10 cellular contexts compared by ENCODE assay signal in genomic region chr10:19629559-19629958, GRCh38.
DNase-seq lines count a peak whose midpoint lies in the region; ATAC-seq and TF ChIP-seq lines count a peak whose summit lies in the region.
"Had no signal": no experiment of that assay in that cellular context is flagged by ENCODE, and none has a peak within 500 bp of the region (broad histone marks: within the 10 kb centered on the region; RNA-seq: fewer than 3 reads in every experiment).

No MANE protein-coding gene starts in this region.

- no peak for TF ChIP-seq CTCF in brain (conservative IDR thresholded peaks at IDR 0.05)
- TF ChIP-seq CTCF in sigmoid colon (IDR thresholded peaks at IDR 0.05) = no peak

- H3K4me3 Mint-ChIP-seq in brain = peak overlapping the region; percentile 1 to 54 (median 36)
- H3K4me3 Mint-ChIP-seq: activated naive CD8-positive, alpha-beta T cell treated with anti-CD3 and anti-CD28 coated beads, Interleukin-2, amount 10 ng/mL, durations not matched to agents 7 days and 5 days had no signal

- H3K27ac Mint-ChIP-seq in brain = peak overlapping the region; percentile 1 to 95 (median 88)
- H3K27ac Mint-ChIP-seq: activated naive CD8-positive, alpha-beta T cell treated with anti-CD3 and anti-CD28 coated beads, Interleukin-2, amount 10 ng/mL, durations not matched to agents 7 days and 5 days had no signal

- H3K27ac ChIP-seq in sigmoid colon = peak overlapping the region in 2 of 4 donors; percentile 28 to 42

- no peaks in the 10 kb centered on the region for H3K9me3 Mint-ChIP-seq in brain

- H3K4me1 Mint-ChIP-seq in brain = peaks cover 22% of the 10 kb centered on the region
- H3K4me1 Mint-ChIP-seq: activated naive CD8-positive, alpha-beta T cell treated with anti-CD3 and anti-CD28 coated beads, Interleukin-2, amount 10 ng/mL, durations not matched to agents 7 days and 5 days had no signal

- WGBS in sigmoid colon, 2 donors = 64 to 76% methylated on average over 6 of the region's 6 CpGs

- TF ChIP-seq POLR2A in sigmoid colon (IDR thresholded peaks at IDR 0.05) = no peak

- DNase-seq in GM03348 (ENCODE audit: low spot score) (peak; percentile 71), inferior parietal cortex (ENCODE audit: extremely low spot score) (peak; percentile 39), sigmoid colon (peak; percentile 86), NCI-H2107 (lab: John Stamatoyannopoulos, UW) (no peak), GF-D8 (lab: John Stamatoyannopoulos, UW) (no peak)
- DNase-seq: activated naive CD8-positive, alpha-beta T cell treated with anti-CD3 and anti-CD28 coated beads, Interleukin-2, amount 10 ng/mL, durations not matched to agents 7 days and 5 days; T-helper 9 cell had no signal

- H3K27me3 Mint-ChIP-seq in brain = peaks cover 4% of the 10 kb centered on the region
- H3K27me3 Mint-ChIP-seq: activated naive CD8-positive, alpha-beta T cell treated with anti-CD3 and anti-CD28 coated beads, Interleukin-2, amount 10 ng/mL, durations not matched to agents 7 days and 5 days had no signal

- no peaks in the 10 kb centered on the region for H3K9me3 ChIP-seq in sigmoid colon

- no peaks in the 10 kb centered on the region for H3K27me3 ChIP-seq in sigmoid colon

- no peak for TF ChIP-seq EP300 in sigmoid colon (IDR thresholded peaks at IDR 0.05)

- H3K4me1 ChIP-seq in sigmoid colon = no peaks in the 10 kb centered on the region

- no peak for ATAC-seq in GM19035 (IDR thresholded peaks at IDR 0.05; ENCODE audit: unreplicated experiment)
- ATAC-seq in GM19328 (IDR thresholded peaks at IDR 0.05; ENCODE audit: unreplicated experiment) = no peak

- no peak overlapping the region for H3K4me3 ChIP-seq in sigmoid colon

- no peaks in the 10 kb centered on the region for H3K36me3 ChIP-seq in sigmoid colon

- no peaks in the 10 kb centered on the region for H3K36me3 Mint-ChIP-seq in brain
- H3K36me3 Mint-ChIP-seq: activated naive CD8-positive, alpha-beta T cell treated with anti-CD3 and anti-CD28 coated beads, Interleukin-2, amount 10 ng/mL, durations not matched to agents 7 days and 5 days had no signal

- intact Hi-C loops in sigmoid colon (cut with DNase I) = no loop called here

Comparison
In these comparisons a context has a peak if more than half of its experiments do, and no peak if none do; other contexts are left out.
1. DNase-seq: peak in GM03348 (single experiment), inferior parietal cortex (single experiment) and sigmoid colon (single experiment); none in NCI-H2107 (single experiment) and GF-D8 (single experiment).